ENCODE assay signal across 29 cellular contexts in genomic region chr14:86575141-86575540, GRCh38.
DNase-seq lines count a peak whose midpoint lies in the region; FAIRE-seq and TF ChIP-seq lines count a peak whose summit lies in the region.
"Had no signal": no experiment of that assay in that cellular context is flagged by ENCODE, and none has a peak within 500 bp of the region (broad histone marks: within the 10 kb centered on the region; RNA-seq: fewer than 3 reads in every experiment).

No MANE protein-coding gene starts in this region.

- no CpG with 5 or more reads among the region's 1 CpG for WGBS in mesodermal cell (ENCODE audit: insufficient coverage in 2 of 2), 2 experiments

- no peak for FAIRE-seq in astrocyte (lab: Jason Lieb, UNC)

- no peak for TF ChIP-seq CTCF in astrocyte (IDR thresholded peaks at IDR 0.05; ENCODE audit: insufficient read depth, low read depth, low read length)
- no peak for TF ChIP-seq CTCF in dorsolateral prefrontal cortex (IDR thresholded peaks at IDR 0.05 in 54 of 56, conservative IDR thresholded peaks at IDR 0.05 in 2 of 56; ENCODE audit: low read depth in 1 of 56, partially characterized antibody in 56 of 56)

- DNase-seq in GM04504 (ENCODE audit: low read depth) (peak; percentile 21), astrocyte (ENCODE audit: low read depth) (peak; percentile 15), globus pallidus (ENCODE audit: low spot score) (no peak), NCI-H1694 (lab: John Stamatoyannopoulos, UW) (no peak), dorsolateral prefrontal cortex (no peak), head of caudate nucleus (no peak)
- DNase-seq: activated CD4-positive, alpha-beta T cell treated with anti-CD3 and anti-CD28 coated beads for 4 hours; activated CD8-positive, alpha-beta memory T cell treated with anti-CD3 and anti-CD28 coated beads for 24 hours; activated gamma-delta T cell; activated naive CD8-positive, alpha-beta T cell treated with anti-CD3 and anti-CD28 coated beads, Interleukin-2, amount 10 ng/mL, durations not matched to agents 7 days and 5 days; activated T-cell treated with anti-CD3 and anti-CD28 coated beads, Interleukin-2, amount 50 U/mL, for 1 hour; CD4-positive, alpha-beta memory T cell; central memory CD4-positive, alpha-beta T cell; dermis blood vessel endothelial cell; glutamatergic neuron; kidney; NCI-H1048; NCI-H1694 treated with DMSO at 0.1 percent for 48 hours; NCI-H2171; NCI-H526; stimulated activated CD4-positive, alpha-beta T cell treated with anti-CD3 and anti-CD28 coated beads, Interleukin-12 subunit alpha, Interleukin-12 subunit beta, amount 100 ng/mL, for 4 hours; stimulated activated CD4-positive, alpha-beta T cell treated with anti-CD3 and anti-CD28 coated beads, Interleukin-4, amount 100 ng/mL, for 1 hour had no signal

- H4K20me1 ChIP-seq in astrocyte (ENCODE audit: insufficient read depth, low read length) = no peaks in the 10 kb centered on the region

- peaks cover 18% of the 10 kb centered on the region for H3K4me1 Mint-ChIP-seq in astrocyte (ENCODE audit: low read depth, unreplicated experiment)
- H3K4me1 Mint-ChIP-seq: activated naive CD8-positive, alpha-beta T cell treated with anti-CD3 and anti-CD28 coated beads, Interleukin-2, amount 10 ng/mL, durations not matched to agents 7 days and 5 days; CD4-positive, alpha-beta memory T cell; GM23338 had no signal

- H3K36me3 Mint-ChIP-seq in astrocyte (ENCODE audit: low read depth, unreplicated experiment) = no peaks in the 10 kb centered on the region
- H3K36me3 Mint-ChIP-seq: activated naive CD8-positive, alpha-beta T cell treated with anti-CD3 and anti-CD28 coated beads, Interleukin-2, amount 10 ng/mL, durations not matched to agents 7 days and 5 days; CD4-positive, alpha-beta memory T cell; type B pancreatic cell had no signal

- H3K79me2 ChIP-seq in ACC112 (ENCODE audit: control insufficient read depth, insufficient read depth, low read length, unreplicated experiment) = no peaks in the 10 kb centered on the region
- H3K79me2 ChIP-seq in astrocyte (ENCODE audit: insufficient read depth, low read length) = no peaks in the 10 kb centered on the region

- H3K9ac ChIP-seq in astrocyte (ENCODE audit: low read length) = no peak overlapping the region

- no peaks in the 10 kb centered on the region for H3K9me3 Mint-ChIP-seq in astrocyte (ENCODE audit: unreplicated experiment)
- H3K9me3 Mint-ChIP-seq: type B pancreatic cell had no signal

- H3K27me3 ChIP-seq in ACC112 (ENCODE audit: insufficient read depth, low read length) (no peaks in the 10 kb centered on the region), astrocyte (ENCODE audit: insufficient read depth, low read length) (no peaks in the 10 kb centered on the region), dorsolateral prefrontal cortex (no peaks in the 10 kb centered on the region)
- H3K27me3 ChIP-seq: ascending aorta, right atrium auricular region had no signal

- H3K4me1 ChIP-seq in ACC112 (ENCODE audit: control insufficient read depth, insufficient read depth, low read length, unreplicated experiment) = no peaks in the 10 kb centered on the region
- no peaks in the 10 kb centered on the region for H3K4me1 ChIP-seq in astrocyte (ENCODE audit: insufficient read depth, low read length)
- H3K4me1 ChIP-seq in mesodermal cell (ENCODE audit: control insufficient read depth, insufficient read depth, low read length, poor library complexity, severe bottlenecking) = no peaks in the 10 kb centered on the region
- H3K4me1 ChIP-seq: ascending aorta, right atrium auricular region had no signal

- peak overlapping the region; percentile 84 for H3K27ac Mint-ChIP-seq in astrocyte (ENCODE audit: unreplicated experiment)
- H3K27ac Mint-ChIP-seq: activated naive CD8-positive, alpha-beta T cell treated with anti-CD3 and anti-CD28 coated beads, Interleukin-2, amount 10 ng/mL, durations not matched to agents 7 days and 5 days; CD4-positive, alpha-beta memory T cell; GM23338; type B pancreatic cell had no signal

- H3K4me3 ChIP-seq in ACC112 (ENCODE audit: low read depth, low read length) (no peak overlapping the region), astrocyte (ENCODE audit: insufficient read depth, low read depth, low read length) (no peak overlapping the region), mesodermal cell (ENCODE audit: extremely low read depth, insufficient read depth, low read length, poor library complexity, severe bottlenecking) (no peak overlapping the region), dorsolateral prefrontal cortex (no peak overlapping the region)
- H3K4me3 ChIP-seq: ascending aorta, GM23338, right atrium auricular region had no signal

- H3K27ac ChIP-seq in ACC112 (ENCODE audit: low read depth, low read length) (peak overlapping the region; percentile 50), astrocyte (ENCODE audit: low read depth, low read length) (peak overlapping the region; percentile 4), mesodermal cell (ENCODE audit: low read depth, low read length, severe bottlenecking) (peak overlapping the region; percentile 84), dorsolateral prefrontal cortex (no peak overlapping the region)
- H3K27ac ChIP-seq: ascending aorta, right atrium auricular region, RWPE1 had no signal

- H3K9me3 ChIP-seq in astrocyte (ENCODE audit: insufficient read depth, low read depth, low read length) (no peaks in the 10 kb centered on the region), mesodermal cell (ENCODE audit: control insufficient read depth, low read length) (no peaks in the 10 kb centered on the region)
- H3K9me3 ChIP-seq: ascending aorta had no signal

- H3K36me3 ChIP-seq in ACC112 (ENCODE audit: insufficient read depth, low read length) = no peaks in the 10 kb centered on the region
- no peaks in the 10 kb centered on the region for H3K36me3 ChIP-seq in astrocyte (ENCODE audit: insufficient read depth, low read length)
- no peaks in the 10 kb centered on the region for H3K36me3 ChIP-seq in mesodermal cell (ENCODE audit: control insufficient read depth, insufficient read depth, low read length)
- H3K36me3 ChIP-seq: ascending aorta, right atrium auricular region had no signal

- no peaks in the 10 kb centered on the region for H3K27me3 Mint-ChIP-seq in astrocyte (ENCODE audit: low read depth, unreplicated experiment)
- H3K27me3 Mint-ChIP-seq: activated naive CD8-positive, alpha-beta T cell treated with anti-CD3 and anti-CD28 coated beads, Interleukin-2, amount 10 ng/mL, durations not matched to agents 7 days and 5 days; CD4-positive, alpha-beta memory T cell; type B pancreatic cell had no signal

- peak overlapping the region; percentile 43 for H3K4me2 ChIP-seq in astrocyte (ENCODE audit: low read length)
- H3K4me2 ChIP-seq: GM23338 had no signal

- H2AFZ ChIP-seq in ACC112 (ENCODE audit: low read length, unreplicated experiment) = no peak overlapping the region
- H2AFZ ChIP-seq in astrocyte (ENCODE audit: low read depth, low read length) = no peak overlapping the region
- H2AFZ ChIP-seq: GM23338 had no signal

- no peak overlapping the region for H3K4me3 Mint-ChIP-seq in astrocyte (ENCODE audit: unreplicated experiment)
- H3K4me3 Mint-ChIP-seq: activated naive CD8-positive, alpha-beta T cell treated with anti-CD3 and anti-CD28 coated beads, Interleukin-2, amount 10 ng/mL, durations not matched to agents 7 days and 5 days; CD4-positive, alpha-beta memory T cell; GM23338; type B pancreatic cell had no signal

- intact Hi-C loops in dorsolateral prefrontal cortex (cut with DNase I) (no loop called here), head of caudate nucleus (cut with DNase I) (no loop called here)

Comparison
In these comparisons a context has a peak if more than half of its experiments do, and no peak if none do; other contexts are left out.
1. H3K27ac ChIP-seq: peak in ACC112 (single experiment), astrocyte (single experiment) and mesodermal cell (single experiment); none in dorsolateral prefrontal cortex (0 of 59).
2. DNase-seq: peak in GM04504 (single experiment) and astrocyte (single experiment); none in globus pallidus (single experiment), NCI-H1694 (single experiment), dorsolateral prefrontal cortex (0 of 10) and head of caudate nucleus (0 of 42).